In the genomic region with DNA sequence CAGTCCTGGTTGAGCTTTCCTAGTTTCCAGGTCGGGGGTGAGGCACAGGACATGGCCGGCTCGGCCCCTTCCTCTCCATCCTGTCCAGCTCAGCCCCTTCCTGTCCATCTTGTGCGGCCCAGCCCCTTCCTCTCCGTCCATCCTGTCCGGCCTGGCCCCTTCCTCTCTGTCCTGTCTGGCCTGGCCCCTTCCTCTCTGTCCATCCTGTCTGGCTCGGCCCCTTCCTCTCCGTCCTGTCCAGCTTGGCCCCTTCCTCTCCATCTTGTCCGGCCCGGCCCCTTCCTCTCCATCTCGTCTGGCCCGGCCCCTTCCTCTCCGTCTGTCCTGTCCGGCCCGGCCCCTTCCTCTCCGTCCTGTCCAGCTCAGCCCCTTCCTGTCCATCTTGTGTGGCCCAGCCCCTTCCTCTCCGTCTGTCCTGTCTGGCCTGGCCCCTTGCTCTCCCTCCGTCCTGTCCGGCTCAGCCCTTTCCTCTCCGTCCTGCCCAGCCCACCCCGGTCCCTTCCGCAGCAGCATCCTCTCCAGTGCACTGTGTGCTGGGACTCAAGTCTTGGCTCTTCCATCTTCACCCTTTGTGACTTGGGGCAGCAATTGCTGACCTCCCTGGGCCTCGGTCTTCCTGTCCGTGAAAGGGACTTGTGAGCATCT, we compare ENCODE assay signal across 11 cellular contexts. TPM values are rescaled to one million over a fixed set of nuclear protein-coding genes. Genes with fewer than 3 reads are reported as not detected.
DNase-seq lines count a peak whose midpoint lies in the region; ATAC-seq and TF ChIP-seq lines count a peak whose summit lies in the region.
"Had no signal": no experiment of that assay in that cellular context is flagged by ENCODE, and none has a peak within 500 bp of the region (broad histone marks: within the 10 kb centered on the region; RNA-seq: fewer than 3 reads in every experiment).

No MANE protein-coding gene starts in this region.

- H3K9me3 ChIP-seq in transverse colon = no peaks in the 10 kb centered on the region

- H3K4me3 Mint-ChIP-seq in mesothelial cell of epicardium = peak overlapping the region; percentile 33
- no peak overlapping the region for H3K4me3 Mint-ChIP-seq in stimulated activated effector memory CD8-positive, alpha-beta T cell treated with anti-CD3 and anti-CD28 coated beads, Interleukin-12 subunit alpha, Interleukin-12 subunit beta, amount 100 ng/mL, for 72 hours
- H3K4me3 Mint-ChIP-seq: activated T-cell treated with anti-CD3 and anti-CD28 coated beads, Interleukin-2, amount 50 U/mL, for 72 hours had no signal

- TF ChIP-seq CTCF in astrocyte of the spinal cord (IDR thresholded peaks at IDR 0.05; ENCODE audit: low read depth, low read length) (no peak), fibroblast of villous mesenchyme (IDR thresholded peaks at IDR 0.05; ENCODE audit: insufficient read depth, low read depth, low read length) (no peak), mesothelial cell of epicardium (IDR thresholded peaks at IDR 0.05; ENCODE audit: unreplicated experiment) (no peak), transverse colon (IDR thresholded peaks at IDR 0.05) (no peak)

- H3K27ac ChIP-seq in transverse colon = peak overlapping the region in 2 of 4 donors; percentile 7 to 70

- H3K36me3 ChIP-seq in transverse colon = no peaks in the 10 kb centered on the region

- H3K27me3 Mint-ChIP-seq in mesothelial cell of epicardium (ENCODE audit: low read depth) = no peaks in the 10 kb centered on the region

- H3K27me3 ChIP-seq in transverse colon = no peaks in the 10 kb centered on the region

- ATAC-seq in stimulated activated effector memory CD8-positive, alpha-beta T cell treated with anti-CD3 and anti-CD28 coated beads, Interleukin-12 subunit alpha, Interleukin-12 subunit beta, amount 100 ng/mL, for 72 hours = no peak
- no peak for ATAC-seq in GM19351 (IDR thresholded peaks at IDR 0.05; ENCODE audit: unreplicated experiment)
- ATAC-seq: activated T-cell treated with anti-CD3 and anti-CD28 coated beads, Interleukin-2, amount 50 U/mL, for 72 hours had no signal

- TF ChIP-seq POLR2A in transverse colon (IDR thresholded peaks at IDR 0.05) = no peak

- DNase-seq in astrocyte of the spinal cord (ENCODE audit: low read depth, low spot score) (peak; percentile 11), fibroblast of villous mesenchyme (ENCODE audit: low read depth) (peak; percentile 84), mesothelial cell of epicardium (ENCODE audit: low spot score in 2 of 2, unreplicated experiment in 2 of 2) (no peak), NCI-H2196 (lab: John Stamatoyannopoulos, UW; ENCODE audit: unreplicated experiment) (no peak), NCI-H2227 (lab: John Stamatoyannopoulos, UW; ENCODE audit: unreplicated experiment) (no peak), transverse colon (no peak)
- no peak for DNase-seq in stimulated activated effector memory CD8-positive, alpha-beta T cell treated with anti-CD3 and anti-CD28 coated beads, Interleukin-12 subunit alpha, Interleukin-12 subunit beta, amount 100 ng/mL, for 72 hours (ENCODE audit: low spot score in 2 of 2)
- DNase-seq: activated T-cell treated with anti-CD3 and anti-CD28 coated beads, Interleukin-2, amount 50 U/mL, for 72 hours; H7 had no signal

- peaks cover 0 to 11% (median 5%) of the 10 kb centered on the region in 4 donors for H3K4me1 ChIP-seq in transverse colon

- peak overlapping the region; percentile 20 for H3K4me3 ChIP-seq in astrocyte of the spinal cord (ENCODE audit: low read depth, low read length)
- H3K4me3 ChIP-seq in fibroblast of villous mesenchyme (ENCODE audit: low read depth, low read length) = peak overlapping the region; percentile 62
- no peak overlapping the region for H3K4me3 ChIP-seq in transverse colon

- intact Hi-C loops in transverse colon (cut with DNase I; ENCODE audit: low total_unique reads) = no loop called here

- H3K4me1 Mint-ChIP-seq in mesothelial cell of epicardium = peaks cover 22% of the 10 kb centered on the region
- peaks cover 36% of the 10 kb centered on the region for H3K4me1 Mint-ChIP-seq in stimulated activated effector memory CD8-positive, alpha-beta T cell treated with anti-CD3 and anti-CD28 coated beads, Interleukin-12 subunit alpha, Interleukin-12 subunit beta, amount 100 ng/mL, for 72 hours

- TF ChIP-seq EP300 in transverse colon (IDR thresholded peaks at IDR 0.05; ENCODE audit: low read depth) = no peak

- 80 to 84% methylated on average over 17 to 24 of the region's 24 CpGs for WGBS in transverse colon (ENCODE audit: low coverage in 1 of 2), 2 donors

- H3K9me3 Mint-ChIP-seq in mesothelial cell of epicardium = no peaks in the 10 kb centered on the region
- H3K9me3 Mint-ChIP-seq in stimulated activated effector memory CD8-positive, alpha-beta T cell treated with anti-CD3 and anti-CD28 coated beads, Interleukin-12 subunit alpha, Interleukin-12 subunit beta, amount 100 ng/mL, for 72 hours = no peaks in the 10 kb centered on the region
- H3K9me3 Mint-ChIP-seq: activated T-cell treated with anti-CD3 and anti-CD28 coated beads, Interleukin-2, amount 50 U/mL, for 72 hours had no signal

- in situ Hi-C loops in astrocyte of the spinal cord (cut with HindIII; ENCODE audit: low sequenced_read_pairs) (no loop called here), transverse colon (cut with MboI; ENCODE audit: low pct_ligation_motif_present in 1 of 4, low pct_unique_long_range_greater_than_20kb in 1 of 4, low sequenced_read_pairs in 3 of 4) (no loop called here)

- H3K27ac Mint-ChIP-seq in mesothelial cell of epicardium = no peak overlapping the region
- peak overlapping the region; percentile 85 for H3K27ac Mint-ChIP-seq in stimulated activated effector memory CD8-positive, alpha-beta T cell treated with anti-CD3 and anti-CD28 coated beads, Interleukin-12 subunit alpha, Interleukin-12 subunit beta, amount 100 ng/mL, for 72 hours
- H3K27ac Mint-ChIP-seq: activated T-cell treated with anti-CD3 and anti-CD28 coated beads, Interleukin-2, amount 50 U/mL, for 72 hours had no signal

- peaks cover 6% of the 10 kb centered on the region for H3K36me3 Mint-ChIP-seq in mesothelial cell of epicardium
- H3K36me3 Mint-ChIP-seq in stimulated activated effector memory CD8-positive, alpha-beta T cell treated with anti-CD3 and anti-CD28 coated beads, Interleukin-12 subunit alpha, Interleukin-12 subunit beta, amount 100 ng/mL, for 72 hours = no peaks in the 10 kb centered on the region

RNA-seq across cellular contexts. Expression of gene ZNF750, which starts 5.5 kb away (rescaled TPM):
- not detected in 2 replicates for total RNA-seq in fibroblast of villous mesenchyme
- total RNA-seq in mesothelial cell of epicardium = 1.8 to 2.6 TPM (median 2.3 TPM) in 3 replicates
- not detected for total RNA-seq in transverse colon
- total RNA-seq: activated T-cell treated with anti-CD3 and anti-CD28 coated beads, Interleukin-2, amount 50 U/mL, for 72 hours; H7; mononuclear cell had no signal

Comparison
In these comparisons a context has a peak if more than half of its experiments do, and no peak if none do; other contexts are left out.
1. DNase-seq: peak in astrocyte of the spinal cord (single experiment) and fibroblast of villous mesenchyme (single experiment); none in mesothelial cell of epicardium (0 of 2), stimulated activated effector memory CD8-positive, alpha-beta T cell treated with anti-CD3 and anti-CD28 coated beads, Interleukin-12 subunit alpha, Interleukin-12 subunit beta, amount 100 ng/mL, for 72 hours (0 of 2), NCI-H2196 (single experiment), NCI-H2227 (single experiment) and transverse colon (single experiment).
2. H3K4me3 ChIP-seq: peak in astrocyte of the spinal cord (single experiment) and fibroblast of villous mesenchyme (single experiment); none in transverse colon (0 of 4).